In genomic region chr7:151215396-151215795, GRCh38 we compare ENCODE assay signal across 10 cellular contexts. TPM values are rescaled to one million over a fixed set of nuclear protein-coding genes. Genes with fewer than 3 reads are reported as not detected.
"Had no signal": no experiment of that assay in that cellular context is flagged by ENCODE, and none has a peak within 500 bp of the region (broad histone marks: within the 10 kb centered on the region; RNA-seq: fewer than 3 reads in every experiment).

No MANE protein-coding gene starts in this region.

- H3K27ac ChIP-seq: GM23248 had no signal

- H3K4me3 ChIP-seq: GM23248, HAP-1 had no signal

- H3K9me3 ChIP-seq: HAP-1 had no signal

- ATAC-seq: HCT116 had no signal

- DNase-seq: GM23248, GOT3, H7, HFFc6, IMR-90 had no signal

- H3K4me1 ChIP-seq: HAP-1 had no signal

- H3K4me3 Mint-ChIP-seq: HFFc6 had no signal

- H3K9ac ChIP-seq: GM23248 had no signal

- H3K27ac Mint-ChIP-seq: HFFc6 had no signal

- FAIRE-seq: HTR-8/SVneo had no signal

RNA-seq across cellular contexts. Expression of gene H2BK1, which starts 5.1 kb away (rescaled TPM):
- total RNA-seq: GM23248, H7, HFFc6, HT-29, IMR-90 had no signal
- polyA plus RNA-seq: GM23248, IMR-90 had no signal

RNA-seq across cellular contexts. Expression of gene ASB10, which starts 28.3 kb away (rescaled TPM):
- total RNA-seq: GM23248, H4, H7, HFFc6, HT-29, IMR-90 had no signal
- polyA plus RNA-seq: GM23248, IMR-90 had no signal
